1 cellular context compared by ENCODE assay signal in the genomic region with DNA sequence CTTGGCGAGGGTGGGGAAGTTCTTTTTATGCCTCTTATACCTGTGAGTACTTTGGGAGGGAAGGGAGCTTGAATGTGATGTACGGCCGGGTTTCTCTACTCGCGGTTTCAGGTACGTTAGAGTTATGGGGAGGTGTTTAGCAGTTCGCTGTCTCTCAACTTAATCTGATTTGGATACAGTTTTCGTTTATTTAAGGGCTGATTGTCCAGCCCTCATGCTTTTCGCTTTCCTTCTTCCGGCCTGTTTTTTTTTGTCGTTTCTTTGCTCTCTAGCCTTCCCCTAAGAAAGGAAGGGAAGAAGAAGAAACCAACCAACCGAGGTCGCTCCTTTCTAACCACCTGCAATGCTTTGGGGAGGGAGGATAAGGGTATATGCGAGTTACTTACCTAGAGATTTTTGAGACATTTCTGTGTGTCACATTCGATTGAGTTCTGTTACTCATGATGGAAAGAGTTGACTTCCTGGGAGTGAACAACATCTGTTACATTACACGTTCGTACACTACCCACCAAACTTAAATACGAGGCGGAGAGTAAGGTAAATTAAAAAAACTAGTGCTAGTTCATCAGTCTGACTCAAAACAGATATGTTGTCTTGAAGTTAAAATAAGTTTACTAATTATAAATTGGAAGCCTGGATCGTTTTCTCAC.
TF ChIP-seq lines count a peak whose summit lies in the region.

No MANE protein-coding gene starts in this region.

TF ChIP-seq in HCT116, 20 proteins besides CTCF, POLR2A, EP300 and RAD21 (continued from another document):
- no peak for TF ChIP-seq FOSL1 (IDR thresholded peaks at IDR 0.05; ENCODE audit: low read depth)
- TF ChIP-seq, protein P1, sequence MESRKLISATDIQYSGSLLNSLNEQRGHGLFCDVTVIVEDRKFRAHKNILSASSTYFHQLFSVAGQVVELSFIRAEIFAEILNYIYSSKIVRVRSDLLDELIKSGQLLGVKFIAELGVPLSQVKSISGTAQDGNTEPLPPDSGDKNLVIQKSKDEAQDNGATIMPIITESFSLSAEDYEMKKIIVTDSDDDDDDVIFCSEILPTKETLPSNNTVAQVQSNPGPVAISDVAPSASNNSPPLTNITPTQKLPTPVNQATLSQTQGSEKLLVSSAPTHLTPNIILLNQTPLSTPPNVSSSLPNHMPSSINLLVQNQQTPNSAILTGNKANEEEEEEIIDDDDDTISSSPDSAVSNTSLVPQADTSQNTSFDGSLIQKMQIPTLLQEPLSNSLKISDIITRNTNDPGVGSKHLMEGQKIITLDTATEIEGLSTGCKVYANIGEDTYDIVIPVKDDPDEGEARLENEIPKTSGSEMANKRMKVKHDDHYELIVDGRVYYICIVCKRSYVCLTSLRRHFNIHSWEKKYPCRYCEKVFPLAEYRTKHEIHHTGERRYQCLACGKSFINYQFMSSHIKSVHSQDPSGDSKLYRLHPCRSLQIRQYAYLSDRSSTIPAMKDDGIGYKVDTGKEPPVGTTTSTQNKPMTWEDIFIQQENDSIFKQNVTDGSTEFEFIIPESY (IDR thresholded peaks at IDR 0.05; ENCODE audit: extremely low read depth, insufficient replicate concordance, low read length), result no peak
- TF ChIP-seq, protein P2, sequence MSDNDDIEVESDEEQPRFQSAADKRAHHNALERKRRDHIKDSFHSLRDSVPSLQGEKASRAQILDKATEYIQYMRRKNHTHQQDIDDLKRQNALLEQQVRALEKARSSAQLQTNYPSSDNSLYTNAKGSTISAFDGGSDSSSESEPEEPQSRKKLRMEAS (IDR thresholded peaks at IDR 0.05), result no peak
- no peak for TF ChIP-seq ZNF274 (IDR thresholded peaks at IDR 0.05; ENCODE audit: low read depth, low read length)
- TF ChIP-seq TCF7L2 (IDR thresholded peaks at IDR 0.05; ENCODE audit: borderline replicate concordance, extremely low read depth, insufficient read depth, insufficient read length), result no peak
- TF ChIP-seq SRF (IDR thresholded peaks at IDR 0.05; ENCODE audit: low read depth), result no peak
- TF ChIP-seq, protein P3, sequence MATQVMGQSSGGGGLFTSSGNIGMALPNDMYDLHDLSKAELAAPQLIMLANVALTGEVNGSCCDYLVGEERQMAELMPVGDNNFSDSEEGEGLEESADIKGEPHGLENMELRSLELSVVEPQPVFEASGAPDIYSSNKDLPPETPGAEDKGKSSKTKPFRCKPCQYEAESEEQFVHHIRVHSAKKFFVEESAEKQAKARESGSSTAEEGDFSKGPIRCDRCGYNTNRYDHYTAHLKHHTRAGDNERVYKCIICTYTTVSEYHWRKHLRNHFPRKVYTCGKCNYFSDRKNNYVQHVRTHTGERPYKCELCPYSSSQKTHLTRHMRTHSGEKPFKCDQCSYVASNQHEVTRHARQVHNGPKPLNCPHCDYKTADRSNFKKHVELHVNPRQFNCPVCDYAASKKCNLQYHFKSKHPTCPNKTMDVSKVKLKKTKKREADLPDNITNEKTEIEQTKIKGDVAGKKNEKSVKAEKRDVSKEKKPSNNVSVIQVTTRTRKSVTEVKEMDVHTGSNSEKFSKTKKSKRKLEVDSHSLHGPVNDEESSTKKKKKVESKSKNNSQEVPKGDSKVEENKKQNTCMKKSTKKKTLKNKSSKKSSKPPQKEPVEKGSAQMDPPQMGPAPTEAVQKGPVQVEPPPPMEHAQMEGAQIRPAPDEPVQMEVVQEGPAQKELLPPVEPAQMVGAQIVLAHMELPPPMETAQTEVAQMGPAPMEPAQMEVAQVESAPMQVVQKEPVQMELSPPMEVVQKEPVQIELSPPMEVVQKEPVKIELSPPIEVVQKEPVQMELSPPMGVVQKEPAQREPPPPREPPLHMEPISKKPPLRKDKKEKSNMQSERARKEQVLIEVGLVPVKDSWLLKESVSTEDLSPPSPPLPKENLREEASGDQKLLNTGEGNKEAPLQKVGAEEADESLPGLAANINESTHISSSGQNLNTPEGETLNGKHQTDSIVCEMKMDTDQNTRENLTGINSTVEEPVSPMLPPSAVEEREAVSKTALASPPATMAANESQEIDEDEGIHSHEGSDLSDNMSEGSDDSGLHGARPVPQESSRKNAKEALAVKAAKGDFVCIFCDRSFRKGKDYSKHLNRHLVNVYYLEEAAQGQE (IDR thresholded peaks at IDR 0.05; ENCODE audit: low read depth), result no peak
- TF ChIP-seq SIN3A (IDR thresholded peaks at IDR 0.05; ENCODE audit: low read depth), result no peak
TF ChIP-seq in HCT116: peak in this region for 0.
